ENCODE assay signal across 17 cellular contexts in genomic region chr13:45669626-45670025, GRCh38. TPM values are rescaled to one million over a fixed set of nuclear protein-coding genes. Genes with fewer than 3 reads are reported as not detected.
"Had no signal": no experiment of that assay in that cellular context is flagged by ENCODE, and none has a peak within 500 bp of the region (broad histone marks: within the 10 kb centered on the region; RNA-seq: fewer than 3 reads in every experiment).

No MANE protein-coding gene starts in this region.

RNA-seq across cellular contexts. Expression of gene CBY2, which starts 32.5 kb away (rescaled TPM):
- total RNA-seq: activated B cell treated with CpG ODN at 0.5 μM for 24 hours; activated CD4-positive, alpha-beta memory T cell treated with anti-CD3 and anti-CD28 coated beads for 36 hours; activated CD4-positive, alpha-beta T cell treated with anti-CD3 and anti-CD28 coated beads for 36 hours; adrenal gland; ascending aorta; colonic mucosa; dorsolateral prefrontal cortex; esophagus squamous epithelium; gastroesophageal sphincter; left ventricle myocardium inferior; lung microvascular endothelial cell; natural killer cell; pulmonary artery endothelial cell; right cardiac atrium; subcutaneous adipose tissue; upper lobe of left lung had no signal
- polyA plus RNA-seq: adrenal gland, right cardiac atrium had no signal

RNA-seq across cellular contexts. Expression of gene ERICH6B, which starts 54.1 kb away (rescaled TPM):
- total RNA-seq: activated B cell treated with CpG ODN at 0.5 μM for 24 hours; activated CD4-positive, alpha-beta memory T cell treated with anti-CD3 and anti-CD28 coated beads for 36 hours; activated CD4-positive, alpha-beta T cell treated with anti-CD3 and anti-CD28 coated beads for 36 hours; adrenal gland; ascending aorta; colonic mucosa; esophagus squamous epithelium; gastroesophageal sphincter; left ventricle myocardium inferior; lung microvascular endothelial cell; natural killer cell; pulmonary artery endothelial cell; right cardiac atrium; subcutaneous adipose tissue; upper lobe of left lung had no signal
- polyA plus RNA-seq: adrenal gland, right cardiac atrium, thymus had no signal
